1 cellular context compared by ENCODE assay signal in genomic region chr12:94230357-94230905, GRCh38.
TF ChIP-seq lines count a peak whose summit lies in the region.

No MANE protein-coding gene starts in this region.

TF ChIP-seq in HepG2, 621 proteins besides CTCF, POLR2A, EP300 and RAD21 (continued from another document and continues in another):
- TF ChIP-seq TRIM24 (CRISPR knock-in tag; IDR thresholded peaks at IDR 0.05) (no peak), ZNF446 (CRISPR knock-in tag; IDR thresholded peaks at IDR 0.05) (no peak), ZNF792 (CRISPR knock-in tag; IDR thresholded peaks at IDR 0.05) (peak; percentile 27; the same call in 1 of the 2 replicates), ZNF44 (CRISPR knock-in tag; IDR thresholded peaks at IDR 0.05) (no peak), TFDP2 (CRISPR knock-in tag; IDR thresholded peaks at IDR 0.05) (no peak), ZKSCAN8 (CRISPR knock-in tag; IDR thresholded peaks at IDR 0.05; ENCODE audit: borderline replicate concordance) (no peak), REXO4 (CRISPR knock-in tag; IDR thresholded peaks at IDR 0.05; ENCODE audit: borderline replicate concordance) (no peak), ZNF383 (CRISPR knock-in tag; IDR thresholded peaks at IDR 0.05; ENCODE audit: borderline replicate concordance) (no peak), ZNF260 (CRISPR knock-in tag; IDR thresholded peaks at IDR 0.05; ENCODE audit: borderline replicate concordance, low read depth) (no peak), TGIF2 (CRISPR knock-in tag; IDR thresholded peaks at IDR 0.05) (peak; percentile 84; the same call in 1 of the 2 replicates), CENPX (CRISPR knock-in tag; IDR thresholded peaks at IDR 0.05) (no peak), PREB (CRISPR knock-in tag; IDR thresholded peaks at IDR 0.05) (no peak), ZNF124 (CRISPR knock-in tag; IDR thresholded peaks at IDR 0.05) (no peak), CBX1 (IDR thresholded peaks at IDR 0.05; ENCODE audit: low read depth) (no peak), ZFAT (CRISPR knock-in tag; conservative IDR thresholded peaks at IDR 0.05) (no peak), MAF1 (CRISPR knock-in tag; IDR thresholded peaks at IDR 0.05; ENCODE audit: borderline replicate concordance) (no peak), GABPB1 (CRISPR knock-in tag; IDR thresholded peaks at IDR 0.05) (peak; percentile 49; the same call in 1 of the 2 replicates), ZNF20 (CRISPR knock-in tag; IDR thresholded peaks at IDR 0.05) (no peak), ZBTB2 (CRISPR knock-in tag; IDR thresholded peaks at IDR 0.05; ENCODE audit: low read depth) (no peak), CREM (IDR thresholded peaks at IDR 0.05) (peak; percentile 80), CREM (CRISPR knock-in tag; IDR thresholded peaks at IDR 0.05) (no peak), LCORL (IDR thresholded peaks at IDR 0.05) (peak; percentile 62; the same call in 1 of the 2 replicates), LCORL (CRISPR knock-in tag; IDR thresholded peaks at IDR 0.05) (peak; percentile 49; the same call in 1 of the 2 replicates), MEIS1 (CRISPR knock-in tag; IDR thresholded peaks at IDR 0.05; ENCODE audit: borderline replicate concordance) (0 out of 2 replicates have a peak, but pooled peaks have one; percentile 48), ZNF142 (CRISPR knock-in tag; IDR thresholded peaks at IDR 0.05) (no peak), NFYB (CRISPR knock-in tag; IDR thresholded peaks at IDR 0.05) (no peak), ZNF678 (CRISPR knock-in tag; IDR thresholded peaks at IDR 0.05) (no peak), NR2F1 (CRISPR knock-in tag; IDR thresholded peaks at IDR 0.05) (peak; percentile 33 to 60; a peak in 2 of 4 replicates), NFIC (IDR thresholded peaks at IDR 0.05; ENCODE audit: low read length) (peak; percentile 56; the same call in 1 of the 2 replicates), SCMH1 (CRISPR knock-in tag; IDR thresholded peaks at IDR 0.05; ENCODE audit: borderline replicate concordance) (no peak), ATF7-NPFF (CRISPR knock-in tag; IDR thresholded peaks at IDR 0.05; ENCODE audit: low read depth) (no peak), TBL1XR1 (IDR thresholded peaks at IDR 0.05; ENCODE audit: borderline replicate concordance, low read length, partially characterized antibody) (no peak), SRY (CRISPR knock-in tag; IDR thresholded peaks at IDR 0.05) (no peak), KAT8 (CRISPR knock-in tag; IDR thresholded peaks at IDR 0.05) (peak; percentile 66), PRPF4 (IDR thresholded peaks at IDR 0.05; ENCODE audit: low read depth, low read length, poor library complexity, severe bottlenecking) (no peak), MYC (CRISPR knock-in tag; IDR thresholded peaks at IDR 0.05; ENCODE audit: borderline replicate concordance) (no peak), XBP1 (CRISPR knock-in tag; IDR thresholded peaks at IDR 0.05) (no peak), ELK4 (CRISPR knock-in tag; IDR thresholded peaks at IDR 0.05; ENCODE audit: borderline replicate concordance) (no peak), ZNF558 (CRISPR knock-in tag; IDR thresholded peaks at IDR 0.05; ENCODE audit: borderline replicate concordance) (no peak), ZNF30 (CRISPR knock-in tag; IDR thresholded peaks at IDR 0.05) (no peak), AGO2 (optimal IDR thresholded peaks at IDR 0.05; ENCODE audit: low read depth, low read length) (no peak), MTF1 (CRISPR knock-in tag; IDR thresholded peaks at IDR 0.05) (no peak)
- TF ChIP-seq, protein P1, sequence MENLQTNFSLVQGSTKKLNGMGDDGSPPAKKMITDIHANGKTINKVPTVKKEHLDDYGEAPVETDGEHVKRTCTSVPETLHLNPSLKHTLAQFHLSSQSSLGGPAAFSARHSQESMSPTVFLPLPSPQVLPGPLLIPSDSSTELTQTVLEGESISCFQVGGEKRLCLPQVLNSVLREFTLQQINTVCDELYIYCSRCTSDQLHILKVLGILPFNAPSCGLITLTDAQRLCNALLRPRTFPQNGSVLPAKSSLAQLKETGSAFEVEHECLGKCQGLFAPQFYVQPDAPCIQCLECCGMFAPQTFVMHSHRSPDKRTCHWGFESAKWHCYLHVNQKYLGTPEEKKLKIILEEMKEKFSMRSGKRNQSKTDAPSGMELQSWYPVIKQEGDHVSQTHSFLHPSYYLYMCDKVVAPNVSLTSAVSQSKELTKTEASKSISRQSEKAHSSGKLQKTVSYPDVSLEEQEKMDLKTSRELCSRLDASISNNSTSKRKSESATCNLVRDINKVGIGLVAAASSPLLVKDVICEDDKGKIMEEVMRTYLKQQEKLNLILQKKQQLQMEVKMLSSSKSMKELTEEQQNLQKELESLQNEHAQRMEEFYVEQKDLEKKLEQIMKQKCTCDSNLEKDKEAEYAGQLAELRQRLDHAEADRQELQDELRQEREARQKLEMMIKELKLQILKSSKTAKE (CRISPR knock-in tag; IDR thresholded peaks at IDR 0.05; ENCODE audit: borderline replicate concordance) = no peak
- TF ChIP-seq, protein P2, sequence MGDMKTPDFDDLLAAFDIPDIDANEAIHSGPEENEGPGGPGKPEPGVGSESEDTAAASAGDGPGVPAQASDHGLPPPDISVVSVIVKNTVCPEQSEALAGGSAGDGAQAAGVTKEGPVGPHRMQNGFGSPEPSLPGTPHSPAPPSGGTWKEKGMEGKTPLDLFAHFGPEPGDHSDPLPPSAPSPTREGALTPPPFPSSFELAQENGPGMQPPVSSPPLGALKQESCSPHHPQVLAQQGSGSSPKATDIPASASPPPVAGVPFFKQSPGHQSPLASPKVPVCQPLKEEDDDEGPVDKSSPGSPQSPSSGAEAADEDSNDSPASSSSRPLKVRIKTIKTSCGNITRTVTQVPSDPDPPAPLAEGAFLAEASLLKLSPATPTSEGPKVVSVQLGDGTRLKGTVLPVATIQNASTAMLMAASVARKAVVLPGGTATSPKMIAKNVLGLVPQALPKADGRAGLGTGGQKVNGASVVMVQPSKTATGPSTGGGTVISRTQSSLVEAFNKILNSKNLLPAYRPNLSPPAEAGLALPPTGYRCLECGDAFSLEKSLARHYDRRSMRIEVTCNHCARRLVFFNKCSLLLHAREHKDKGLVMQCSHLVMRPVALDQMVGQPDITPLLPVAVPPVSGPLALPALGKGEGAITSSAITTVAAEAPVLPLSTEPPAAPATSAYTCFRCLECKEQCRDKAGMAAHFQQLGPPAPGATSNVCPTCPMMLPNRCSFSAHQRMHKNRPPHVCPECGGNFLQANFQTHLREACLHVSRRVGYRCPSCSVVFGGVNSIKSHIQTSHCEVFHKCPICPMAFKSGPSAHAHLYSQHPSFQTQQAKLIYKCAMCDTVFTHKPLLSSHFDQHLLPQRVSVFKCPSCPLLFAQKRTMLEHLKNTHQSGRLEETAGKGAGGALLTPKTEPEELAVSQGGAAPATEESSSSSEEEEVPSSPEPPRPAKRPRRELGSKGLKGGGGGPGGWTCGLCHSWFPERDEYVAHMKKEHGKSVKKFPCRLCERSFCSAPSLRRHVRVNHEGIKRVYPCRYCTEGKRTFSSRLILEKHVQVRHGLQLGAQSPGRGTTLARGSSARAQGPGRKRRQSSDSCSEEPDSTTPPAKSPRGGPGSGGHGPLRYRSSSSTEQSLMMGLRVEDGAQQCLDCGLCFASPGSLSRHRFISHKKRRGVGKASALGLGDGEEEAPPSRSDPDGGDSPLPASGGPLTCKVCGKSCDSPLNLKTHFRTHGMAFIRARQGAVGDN (CRISPR knock-in tag; IDR thresholded peaks at IDR 0.05) = no peak
- TF ChIP-seq, protein P3, sequence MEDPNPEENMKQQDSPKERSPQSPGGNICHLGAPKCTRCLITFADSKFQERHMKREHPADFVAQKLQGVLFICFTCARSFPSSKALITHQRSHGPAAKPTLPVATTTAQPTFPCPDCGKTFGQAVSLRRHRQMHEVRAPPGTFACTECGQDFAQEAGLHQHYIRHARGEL (CRISPR knock-in tag; IDR thresholded peaks at IDR 0.05) = no peak
- TF ChIP-seq, protein P4, sequence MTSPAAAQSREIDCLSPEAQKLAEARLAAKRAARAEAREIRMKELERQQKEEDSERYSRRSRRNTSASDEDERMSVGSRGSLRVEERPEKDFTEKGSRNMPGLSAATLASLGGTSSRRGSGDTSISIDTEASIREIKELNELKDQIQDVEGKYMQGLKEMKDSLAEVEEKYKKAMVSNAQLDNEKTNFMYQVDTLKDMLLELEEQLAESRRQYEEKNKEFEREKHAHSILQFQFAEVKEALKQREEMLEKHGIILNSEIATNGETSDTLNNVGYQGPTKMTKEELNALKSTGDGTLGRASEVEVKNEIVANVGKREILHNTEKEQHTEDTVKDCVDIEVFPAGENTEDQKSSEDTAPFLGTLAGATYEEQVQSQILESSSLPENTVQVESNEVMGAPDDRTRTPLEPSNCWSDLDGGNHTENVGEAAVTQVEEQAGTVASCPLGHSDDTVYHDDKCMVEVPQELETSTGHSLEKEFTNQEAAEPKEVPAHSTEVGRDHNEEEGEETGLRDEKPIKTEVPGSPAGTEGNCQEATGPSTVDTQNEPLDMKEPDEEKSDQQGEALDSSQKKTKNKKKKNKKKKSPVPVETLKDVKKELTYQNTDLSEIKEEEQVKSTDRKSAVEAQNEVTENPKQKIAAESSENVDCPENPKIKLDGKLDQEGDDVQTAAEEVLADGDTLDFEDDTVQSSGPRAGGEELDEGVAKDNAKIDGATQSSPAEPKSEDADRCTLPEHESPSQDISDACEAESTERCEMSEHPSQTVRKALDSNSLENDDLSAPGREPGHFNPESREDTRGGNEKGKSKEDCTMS (CRISPR knock-in tag; conservative IDR thresholded peaks at IDR 0.05) = no peak
